Comparison of ENCODE assay signal across 8 cellular contexts in the genomic region with DNA sequence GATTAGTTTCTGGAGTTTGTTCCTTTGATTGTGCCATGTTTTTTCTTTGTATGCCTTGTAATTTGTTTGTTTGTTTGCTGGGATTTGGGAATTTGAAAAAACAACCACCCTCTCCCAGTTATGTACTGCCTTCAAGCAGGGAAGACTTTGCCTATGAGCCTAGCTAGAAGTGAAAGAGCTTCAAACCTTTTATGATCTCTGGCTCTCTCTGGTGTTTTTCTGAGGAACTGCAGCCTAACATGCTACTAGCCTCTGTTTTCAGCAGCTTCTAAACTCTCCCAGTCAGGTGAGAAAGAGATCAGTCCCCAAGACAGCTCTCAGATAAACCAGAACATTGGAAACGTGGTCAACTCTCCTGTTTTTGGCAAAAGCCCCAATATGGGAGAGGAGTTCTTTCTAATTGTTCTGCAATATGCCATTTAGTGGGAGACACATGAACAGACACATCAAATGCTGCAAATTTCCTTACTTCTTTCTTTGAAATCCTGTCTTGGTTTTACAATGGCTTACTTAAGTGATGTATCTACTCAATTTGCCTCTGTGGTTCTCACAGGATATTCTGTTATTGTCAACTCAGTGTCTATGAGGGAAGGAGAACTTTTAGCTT. TPM values are rescaled to one million over a fixed set of nuclear protein-coding genes. Genes with fewer than 3 reads are reported as not detected.
DNase-seq lines count a peak whose midpoint lies in the region; ATAC-seq and TF ChIP-seq lines count a peak whose summit lies in the region.

No MANE protein-coding gene starts in this region.

- ATAC-seq in GM18498 (IDR thresholded peaks at IDR 0.05; ENCODE audit: unreplicated experiment) (peak; percentile 99), HG02852 (IDR thresholded peaks at IDR 0.05; ENCODE audit: unreplicated experiment) (peak; percentile 95), body of pancreas (peak; percentile 91)

- no peaks in the 10 kb centered on the region for H3K36me3 ChIP-seq in body of pancreas (replicated peaks in 1 of 2; ENCODE audit: insufficient read depth in 1 of 2, low read depth in 2 of 2)

- H3K4me3 ChIP-seq in AG04449 (ENCODE audit: low read depth, low read length) (no peak overlapping the region), body of pancreas (no peak overlapping the region)

- H3K4me1 ChIP-seq in body of pancreas = no peaks in the 10 kb centered on the region

- H3K27ac ChIP-seq in body of pancreas = no peak overlapping the region

- peak; percentile 75 for TF ChIP-seq CTCF in AG04449 (IDR thresholded peaks at IDR 0.05; ENCODE audit: insufficient read depth, low read length, missing control alignments)
- TF ChIP-seq CTCF in body of pancreas (IDR thresholded peaks at IDR 0.05) = peak; percentile 67 to 91 (median 88)

- CTCF ChIA-PET in AG04449 (lab: Yijun Ruan, JAX) = interaction anchor here (0.6 to 8.0 kb wide), 31 partner anchors 9 to 309 kb away, joined by 3 to 139 read pairs (median 4); a partner anchor contains a TSS

- H3K27me3 ChIP-seq in body of pancreas = no peaks in the 10 kb centered on the region

- peak; percentile 31 for DNase-seq in AG04449 (ENCODE audit: low read depth, low spot score)
- DNase-seq in NCI-H128 (lab: John Stamatoyannopoulos, UW; ENCODE audit: unreplicated experiment) = peak; percentile 58
- peak; percentile 65 for DNase-seq in SKM-1 treated with dmso at 0.1 percent for 144 hours (lab: John Stamatoyannopoulos, UW; ENCODE audit: unreplicated experiment)
- DNase-seq in body of pancreas = peak; percentile 63 to 78 (median 66)
- peak; percentile 74 for DNase-seq in inferior parietal cortex (ENCODE audit: extremely low spot score)
- DNase-seq in stimulated activated CD4-positive, alpha-beta T cell treated with anti-CD3 and anti-CD28 coated beads, Interleukin-2, amount 100 ng/mL, for 4 hours (ENCODE audit: low read depth) = peak; percentile 27

- no peaks in the 10 kb centered on the region for H3K9me3 ChIP-seq in body of pancreas

- POLR2A ChIA-PET in AG04449 (lab: Yijun Ruan, JAX) = no interaction called here

- WGBS in body of pancreas, 2 donors = 0% methylated on average over 1 of the region's 1 CpG

- TF ChIP-seq POLR2A in body of pancreas (IDR thresholded peaks at IDR 0.05) = no peak

- intact Hi-C loops in body of pancreas (cut with DNase I) = no loop called here

RNA-seq across cellular contexts. Expression of a gene that starts 58.9 kb away (rescaled TPM):
- 10 to 100 TPM; 31.3 to 84.3 TPM for total RNA-seq in body of pancreas
